ENCODE assay signal across 1 cellular context in genomic region chr2:217107480-217107879, GRCh38.
TF ChIP-seq lines count a peak whose summit lies in the region.

No MANE protein-coding gene starts in this region.

TF ChIP-seq in K562, 482 proteins besides CTCF, POLR2A, EP300 and RAD21 (continued from another document):
- TF ChIP-seq ZNF592 (IDR thresholded peaks at IDR 0.05) (0 out of 2 replicates have a peak, but pooled peaks have one; percentile 25), ATF3 (IDR thresholded peaks at IDR 0.05) (peak; percentile 48; the same call in 1 of the 2 replicates), ATF3 (CRISPR knock-in tag; conservative IDR thresholded peaks at IDR 0.05) (no peak), MEF2A (IDR thresholded peaks at IDR 0.05; ENCODE audit: control insufficient read depth, low read depth, low read length) (peak; percentile 49; the same call in 1 of the 2 replicates), C11orf30 (IDR thresholded peaks at IDR 0.05; ENCODE audit: low read depth) (peak; percentile 18; the same call in 1 of the 2 replicates), ZEB2 (IDR thresholded peaks at IDR 0.05) (peak; percentile 55), CTBP1 (IDR thresholded peaks at IDR 0.05; ENCODE audit: borderline replicate concordance) (peak; percentile 46; the same call in 1 of the 2 replicates), SNRNP70 (optimal IDR thresholded peaks at IDR 0.05; ENCODE audit: low read depth, low read length) (no peak), TRIM24 (IDR thresholded peaks at IDR 0.05) (no peak), ASH1L (IDR thresholded peaks at IDR 0.05; ENCODE audit: borderline replicate concordance, low read depth, partially characterized antibody) (no peak), ZBTB1 (CRISPR knock-in tag; IDR thresholded peaks at IDR 0.05; ENCODE audit: borderline replicate concordance, low read depth) (no peak), SOX6 (IDR thresholded peaks at IDR 0.05) (0 out of 2 replicates have a peak, but pooled peaks have one; percentile 16)
